Comparison of ENCODE assay signal across 8 cellular contexts in the genomic region with DNA sequence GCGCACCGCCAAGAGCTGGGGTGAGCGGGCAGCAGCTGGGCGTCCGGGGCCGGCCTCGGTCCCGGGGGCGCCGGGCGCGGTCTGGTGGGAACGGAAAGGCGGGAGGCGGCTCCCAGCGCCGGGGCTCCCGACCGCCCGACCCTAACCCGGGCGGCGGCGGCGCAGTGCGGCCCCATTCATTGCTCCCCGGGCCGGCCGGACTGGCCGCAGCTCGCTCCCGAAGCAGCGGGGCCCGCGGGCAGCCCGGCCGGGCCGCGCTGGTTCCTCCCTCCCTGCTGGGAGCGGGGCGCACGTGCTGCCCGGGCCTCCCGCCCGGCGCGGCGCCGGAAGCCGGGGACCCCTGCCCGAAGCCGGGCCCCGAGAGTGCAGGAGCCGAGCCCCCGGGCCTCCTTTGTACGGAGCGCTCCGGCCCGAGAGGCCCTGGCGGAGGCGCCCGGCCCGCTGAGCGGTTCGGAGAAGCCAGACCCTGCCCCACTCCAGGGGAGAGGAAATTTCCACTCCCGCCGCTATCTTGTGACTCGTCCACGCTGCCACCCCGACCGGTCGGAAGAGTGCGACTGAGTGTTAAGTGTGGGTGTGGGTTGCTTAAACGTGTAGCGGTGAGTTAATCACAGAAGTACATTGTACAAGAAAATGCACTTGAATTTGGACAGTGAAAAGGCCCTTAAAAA. TPM values are rescaled to one million over a fixed set of nuclear protein-coding genes. Genes with fewer than 3 reads are reported as not detected.
DNase-seq lines count a peak whose midpoint lies in the region; ATAC-seq and TF ChIP-seq lines count a peak whose summit lies in the region.

No MANE protein-coding gene starts in this region.

- H3K4me3 ChIP-seq in BLaER1 treated with 17β-estradiol and CSF1 and Interleukin-3, amounts not matched to agents 10 nM and 100 nM, result peak overlapping the region; percentile 88 to 100 (median 95)
- H3K4me3 ChIP-seq in SK-N-SH (ENCODE audit: low read depth in 2 of 2, low read length in 1 of 2) (peak overlapping the region; percentile 85 to 96), upper lobe of left lung (peak overlapping the region; percentile 62 to 95 (median 90))

- POLR2A ChIA-PET in SK-N-SH (lab: Yijun Ruan, JAX), result interaction anchor here (0.8 to 1.0 kb wide), 3 partner anchors 9 to 139 kb away, joined by 3 read pairs; a partner anchor contains a TSS

- H3K9me3 ChIP-seq in BLaER1 treated with 17β-estradiol and CSF1 and Interleukin-3, amounts not matched to agents 10 nM and 100 nM (replicated peaks in 1 of 11), result no peaks in the 10 kb centered on the region
- H3K9me3 ChIP-seq in SK-N-SH, result no peaks in the 10 kb centered on the region
- no peaks in the 10 kb centered on the region for H3K9me3 ChIP-seq in upper lobe of left lung

- ATAC-seq in GM19324 (IDR thresholded peaks at IDR 0.05; ENCODE audit: low FRiP score, unreplicated experiment) (peak; percentile 32), HG03439 (IDR thresholded peaks at IDR 0.05; ENCODE audit: unreplicated experiment) (peak; percentile 27), left cardiac atrium (peak; percentile 28 to 46), upper lobe of left lung (ENCODE audit: low FRiP score in 2 of 2) (peak; percentile 58)

- WGBS in SK-N-SH (ENCODE audit: low lambda C conversion rate), result 0% methylated on average over 23 of the region's 75 CpGs
- WGBS in upper lobe of left lung, 2 donors, result 0% methylated on average over 10 to 39 of the region's 75 CpGs

- H3K79me2 ChIP-seq in SK-N-SH (ENCODE audit: insufficient read depth), result peaks cover 51% of the 10 kb centered on the region

- CTCF ChIA-PET in SK-N-SH (lab: Yijun Ruan, JAX), result interaction anchor here (0.7 to 2.2 kb wide), 4 partner anchors 8 to 417 kb away, joined by 3 to 8 read pairs (median 6); a partner anchor contains a TSS

- peak overlapping the region; percentile 88 for H2AFZ ChIP-seq in SK-N-SH (ENCODE audit: low read depth)

- TF ChIP-seq POLR2A in upper lobe of left lung (IDR thresholded peaks at IDR 0.05), result peak in 1 of 4 donors; percentile 22

- H3K27ac ChIP-seq in BLaER1 treated with 17β-estradiol and CSF1 and Interleukin-3, amounts not matched to agents 10 nM and 100 nM, result peak overlapping the region; percentile 74 to 98 (median 95)
- H3K27ac ChIP-seq in SK-N-SH (ENCODE audit: low read depth in 2 of 2, low read length in 1 of 2) (peak overlapping the region; percentile 82 to 95), upper lobe of left lung (peak overlapping the region; percentile 97 to 100 (median 98))

- H3K9ac ChIP-seq in BLaER1 treated with 17β-estradiol and CSF1 and Interleukin-3, amounts not matched to agents 10 nM and 100 nM, result peak overlapping the region; percentile 94 to 99 (median 98)
- peak overlapping the region; percentile 95 for H3K9ac ChIP-seq in SK-N-SH

- H3K4me1 ChIP-seq in BLaER1 treated with 17β-estradiol and CSF1 and Interleukin-3, amounts not matched to agents 10 nM and 100 nM, result peaks cover 24 to 49% (median 42%) of the 10 kb centered on the region in 10 experiments
- H3K4me1 ChIP-seq in SK-N-SH (ENCODE audit: control insufficient read depth in 1 of 2, insufficient read depth in 2 of 2, low read depth in 1 of 2, low read length in 1 of 2) (peaks cover 0 to 11% of the 10 kb centered on the region in 2 experiments; a peak in 3 of 4 replicates), upper lobe of left lung (peaks cover 18 to 44% (median 28%) of the 10 kb centered on the region in 4 donors)

- peaks cover 15 to 55% (median 51%) of the 10 kb centered on the region in 11 experiments; a peak in 21 of 22 replicates for H4K20me1 ChIP-seq in BLaER1 treated with 17β-estradiol and CSF1 and Interleukin-3, amounts not matched to agents 10 nM and 100 nM
- peaks cover 13% of the 10 kb centered on the region; the same call in 1 of the 2 replicates for H4K20me1 ChIP-seq in SK-N-SH (ENCODE audit: insufficient read depth)

- TF ChIP-seq EP300 in SK-N-SH (IDR thresholded peaks at IDR 0.05; ENCODE audit: borderline replicate concordance in 1 of 2, low read depth in 1 of 2, low read length in 1 of 2) (no peak), upper lobe of left lung (IDR thresholded peaks at IDR 0.05) (no peak)

- no peaks in the 10 kb centered on the region for H3K9me2 ChIP-seq in SK-N-SH

- peaks cover 0 to 22% (median 8%) of the 10 kb centered on the region in 11 experiments; a peak in 14 of 22 replicates for H3K36me3 ChIP-seq in BLaER1 treated with 17β-estradiol and CSF1 and Interleukin-3, amounts not matched to agents 10 nM and 100 nM
- H3K36me3 ChIP-seq in SK-N-SH (replicated peaks in 1 of 2; ENCODE audit: control insufficient read depth in 1 of 2, insufficient read depth in 2 of 2, low read length in 1 of 2) (no peaks in the 10 kb centered on the region), upper lobe of left lung (no peaks in the 10 kb centered on the region)

- no peak for TF ChIP-seq RAD21 in SK-N-SH (IDR thresholded peaks at IDR 0.05; ENCODE audit: low read length)

- peak; percentile 75 for DNase-seq in SK-N-SH
- peak; percentile 40 for DNase-seq in activated naive CD8-positive, alpha-beta T cell treated with anti-CD3 and anti-CD28 coated beads, Interleukin-2, amount 50 U/mL, for 16 hours (ENCODE audit: low read depth, low spot score)
- DNase-seq in left cardiac atrium, result peak; percentile 75
- peak; percentile 26 to 92 (median 47) for DNase-seq in posterior cingulate gyrus
- peak in 1 of 2 donors; percentile 74 for DNase-seq in upper lobe of left lung

- intact Hi-C loops in left cardiac atrium (cut with DNase I), result loop anchor here (1.0 to 5.0 kb wide), 2 partner anchors 139 to 140 kb away; a partner anchor contains a TSS
- intact Hi-C loops in posterior cingulate gyrus (cut with DNase I), result loop anchor here (1.0 to 10.0 kb wide), 4 partner anchors 139 to 642 kb away; a partner anchor contains a TSS

- H3K4me2 ChIP-seq in BLaER1 treated with 17β-estradiol and CSF1 and Interleukin-3, amounts not matched to agents 10 nM and 100 nM, result peak overlapping the region; percentile 82 to 99 (median 90)
- peak overlapping the region; percentile 88 for H3K4me2 ChIP-seq in SK-N-SH

- peaks cover 4% of the 10 kb centered on the region for H3F3A ChIP-seq in SK-N-SH (replicated peaks; ENCODE audit: insufficient read depth)

- no peak for TF ChIP-seq CTCF in SK-N-SH (IDR thresholded peaks at IDR 0.05)
- TF ChIP-seq CTCF in upper lobe of left lung (IDR thresholded peaks at IDR 0.05), result no peak

- H3K27me3 ChIP-seq in BLaER1 treated with 17β-estradiol and CSF1 and Interleukin-3, amounts not matched to agents 10 nM and 100 nM, result peaks cover 5 to 19% (median 16%) of the 10 kb centered on the region in 11 experiments; a peak in 20 of 22 replicates
- no peaks in the 10 kb centered on the region for H3K27me3 ChIP-seq in SK-N-SH (ENCODE audit: insufficient read depth)
- no peaks in the 10 kb centered on the region for H3K27me3 ChIP-seq in upper lobe of left lung

TF ChIP-seq in SK-N-SH, 30 proteins besides CTCF, POLR2A, EP300 and RAD21:
- peak; percentile 39; the same call in 1 of the 2 replicates for TF ChIP-seq MXI1 (IDR thresholded peaks at IDR 0.05; ENCODE audit: low read depth, low read length)
- TF ChIP-seq SIN3A (IDR thresholded peaks at IDR 0.05; ENCODE audit: borderline replicate concordance, low read depth, low read length), result peak; percentile 24; the same call in 1 of the 2 replicates
- TF ChIP-seq NRF1 (IDR thresholded peaks at IDR 0.05; ENCODE audit: low read depth, low read length), result no peak
- TF ChIP-seq, protein P1, sequence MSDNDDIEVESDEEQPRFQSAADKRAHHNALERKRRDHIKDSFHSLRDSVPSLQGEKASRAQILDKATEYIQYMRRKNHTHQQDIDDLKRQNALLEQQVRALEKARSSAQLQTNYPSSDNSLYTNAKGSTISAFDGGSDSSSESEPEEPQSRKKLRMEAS (IDR thresholded peaks at IDR 0.05; ENCODE audit: low read depth), result 0 out of 2 replicates have a peak, but pooled peaks have one; percentile 11

RNA-seq across cellular contexts. Expression of a gene that starts 0.6 kb away (rescaled TPM):
- 74.6 and 86.3 TPM in 2 replicates for polyA plus RNA-seq in SK-N-SH (2012; rRNA removed)
- 121 and 169 TPM in 2 replicates for polyA plus RNA-seq in SK-N-SH (2012; cell fraction: cytosol; rRNA removed)
- polyA plus RNA-seq in SK-N-SH (2012; cell fraction: nucleus; rRNA removed), result 49.8 and 108 TPM in 2 replicates
- total RNA-seq in left cardiac atrium, result 100 to 1,000 TPM in 1 of 2 donors, 10 to 100 TPM in 1; 68.0 to 117 TPM
- total RNA-seq in upper lobe of left lung, result 100 to 1,000 TPM in 2 of 6 donors, 10 to 100 TPM in 4; 68.8 to 309 (median 92.2) TPM
